ENCODE assay signal across 2 cellular contexts in the genomic region with DNA sequence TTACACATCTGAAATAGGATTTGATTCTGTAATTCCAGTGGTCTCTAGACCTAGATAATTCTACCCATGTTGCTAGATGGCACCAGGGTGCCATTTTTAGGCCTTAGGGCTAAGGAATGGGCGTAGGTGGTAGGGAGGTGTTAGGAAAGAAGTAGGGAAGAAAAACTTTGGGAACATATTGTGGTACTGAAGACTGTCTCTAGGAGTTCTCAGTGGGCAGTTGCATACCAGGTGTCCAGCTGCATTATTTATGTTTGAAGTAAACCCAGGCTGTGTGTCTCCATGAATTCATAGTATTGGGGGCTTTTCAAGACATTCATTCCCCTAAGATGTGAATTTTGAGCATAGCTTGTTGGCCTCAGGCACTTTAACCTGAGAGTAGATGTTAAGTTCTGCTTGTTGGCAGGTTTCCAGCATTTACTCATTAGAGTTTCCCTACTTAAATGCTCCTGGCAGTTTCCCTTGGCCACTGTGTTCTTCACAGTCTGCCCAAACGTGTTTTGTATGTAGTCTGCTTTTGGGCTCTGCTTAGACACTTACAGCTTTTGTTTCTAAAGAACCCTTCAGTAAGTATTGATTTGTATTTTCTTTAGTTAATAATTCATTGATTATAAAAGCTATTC.
TF ChIP-seq lines count a peak whose summit lies in the region.

No MANE protein-coding gene starts in this region.

TF ChIP-seq in IMR-90, 13 proteins besides CTCF, POLR2A, EP300 and RAD21:
- no peak for TF ChIP-seq MAZ (IDR thresholded peaks at IDR 0.05; ENCODE audit: borderline replicate concordance, low read depth, low read length)
- TF ChIP-seq BHLHE40 (IDR thresholded peaks at IDR 0.05; ENCODE audit: low read depth, low read length), result no peak
- TF ChIP-seq MXI1 (IDR thresholded peaks at IDR 0.05; ENCODE audit: borderline replicate concordance, low read depth, low read length), result no peak
- no peak for TF ChIP-seq FOS (IDR thresholded peaks at IDR 0.05; ENCODE audit: low read depth, low read length)
- no peak for TF ChIP-seq NFE2L2 (IDR thresholded peaks at IDR 0.05; ENCODE audit: low read depth, low read length)
- TF ChIP-seq, protein P1, sequence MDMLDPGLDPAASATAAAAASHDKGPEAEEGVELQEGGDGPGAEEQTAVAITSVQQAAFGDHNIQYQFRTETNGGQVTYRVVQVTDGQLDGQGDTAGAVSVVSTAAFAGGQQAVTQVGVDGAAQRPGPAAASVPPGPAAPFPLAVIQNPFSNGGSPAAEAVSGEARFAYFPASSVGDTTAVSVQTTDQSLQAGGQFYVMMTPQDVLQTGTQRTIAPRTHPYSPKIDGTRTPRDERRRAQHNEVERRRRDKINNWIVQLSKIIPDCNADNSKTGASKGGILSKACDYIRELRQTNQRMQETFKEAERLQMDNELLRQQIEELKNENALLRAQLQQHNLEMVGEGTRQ (IDR thresholded peaks at IDR 0.05; ENCODE audit: low read depth, low read length), result no peak
- TF ChIP-seq, protein P2, sequence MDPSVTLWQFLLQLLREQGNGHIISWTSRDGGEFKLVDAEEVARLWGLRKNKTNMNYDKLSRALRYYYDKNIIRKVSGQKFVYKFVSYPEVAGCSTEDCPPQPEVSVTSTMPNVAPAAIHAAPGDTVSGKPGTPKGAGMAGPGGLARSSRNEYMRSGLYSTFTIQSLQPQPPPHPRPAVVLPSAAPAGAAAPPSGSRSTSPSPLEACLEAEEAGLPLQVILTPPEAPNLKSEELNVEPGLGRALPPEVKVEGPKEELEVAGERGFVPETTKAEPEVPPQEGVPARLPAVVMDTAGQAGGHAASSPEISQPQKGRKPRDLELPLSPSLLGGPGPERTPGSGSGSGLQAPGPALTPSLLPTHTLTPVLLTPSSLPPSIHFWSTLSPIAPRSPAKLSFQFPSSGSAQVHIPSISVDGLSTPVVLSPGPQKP (IDR thresholded peaks at IDR 0.05; ENCODE audit: borderline replicate concordance, low read depth, low read length), result no peak
- no peak for TF ChIP-seq RFX5 (IDR thresholded peaks at IDR 0.05; ENCODE audit: low read depth, low read length)
- TF ChIP-seq RCOR1 (IDR thresholded peaks at IDR 0.05; ENCODE audit: insufficient replicate concordance, low read length), result no peak
- TF ChIP-seq SMC3 (IDR thresholded peaks at IDR 0.05; ENCODE audit: low read depth, low read length), result no peak
- no peak for TF ChIP-seq MAFK (IDR thresholded peaks at IDR 0.05; ENCODE audit: low read depth, low read length)
- no peak for TF ChIP-seq CHD1 (IDR thresholded peaks at IDR 0.05; ENCODE audit: low read depth, low read length)
- TF ChIP-seq CEBPB (IDR thresholded peaks at IDR 0.05; ENCODE audit: low read depth, low read length), result no peak

TF ChIP-seq in SK-N-SH, 30 proteins besides CTCF, POLR2A, EP300 and RAD21:
- TF ChIP-seq FOXM1 (IDR thresholded peaks at IDR 0.05; ENCODE audit: low read depth) (no peak), NFIC (IDR thresholded peaks at IDR 0.05; ENCODE audit: borderline replicate concordance) (peak; percentile 76)
